ENCODE assay signal across 2 cellular contexts in genomic region chr15:99076109-99076508, GRCh38.
TF ChIP-seq lines count a peak whose summit lies in the region.

No MANE protein-coding gene starts in this region.

TF ChIP-seq in IMR-90, 13 proteins besides CTCF, POLR2A, EP300 and RAD21:
- no peak for TF ChIP-seq RFX5 (IDR thresholded peaks at IDR 0.05; ENCODE audit: low read depth, low read length)
- TF ChIP-seq FOS (IDR thresholded peaks at IDR 0.05; ENCODE audit: low read depth, low read length): no peak
- TF ChIP-seq BHLHE40 (IDR thresholded peaks at IDR 0.05; ENCODE audit: low read depth, low read length): no peak
- TF ChIP-seq MAZ (IDR thresholded peaks at IDR 0.05; ENCODE audit: borderline replicate concordance, low read depth, low read length): no peak
- TF ChIP-seq SMC3 (IDR thresholded peaks at IDR 0.05; ENCODE audit: low read depth, low read length): no peak
- no peak for TF ChIP-seq MXI1 (IDR thresholded peaks at IDR 0.05; ENCODE audit: borderline replicate concordance, low read depth, low read length)
- TF ChIP-seq CEBPB (IDR thresholded peaks at IDR 0.05; ENCODE audit: low read depth, low read length): no peak
- no peak for TF ChIP-seq RCOR1 (IDR thresholded peaks at IDR 0.05; ENCODE audit: insufficient replicate concordance, low read length)
- no peak for TF ChIP-seq ELK1 (IDR thresholded peaks at IDR 0.05; ENCODE audit: borderline replicate concordance, low read depth, low read length)
TF ChIP-seq in IMR-90: peak in this region for 0.

TF ChIP-seq in K562, 482 proteins besides CTCF, POLR2A, EP300 and RAD21:
- TF ChIP-seq SRF (CRISPR knock-in tag; IDR thresholded peaks at IDR 0.05): no peak
- no peak for TF ChIP-seq POLR2H (tag; IDR thresholded peaks at IDR 0.05; ENCODE audit: low read depth)
- no peak for TF ChIP-seq ZNF561 (CRISPR knock-in tag; conservative IDR thresholded peaks at IDR 0.05)
- no peak for TF ChIP-seq SMC3 (conservative IDR thresholded peaks at IDR 0.05; ENCODE audit: insufficient read depth, low read depth, low read length)
- TF ChIP-seq KLF16 (IDR thresholded peaks at IDR 0.05): 0 out of 2 replicates have a peak, but pooled peaks have one; percentile 2
- TF ChIP-seq EWSR1 (IDR thresholded peaks at IDR 0.05; ENCODE audit: borderline replicate concordance, low read depth, partially characterized antibody): no peak
